In the genomic region with DNA sequence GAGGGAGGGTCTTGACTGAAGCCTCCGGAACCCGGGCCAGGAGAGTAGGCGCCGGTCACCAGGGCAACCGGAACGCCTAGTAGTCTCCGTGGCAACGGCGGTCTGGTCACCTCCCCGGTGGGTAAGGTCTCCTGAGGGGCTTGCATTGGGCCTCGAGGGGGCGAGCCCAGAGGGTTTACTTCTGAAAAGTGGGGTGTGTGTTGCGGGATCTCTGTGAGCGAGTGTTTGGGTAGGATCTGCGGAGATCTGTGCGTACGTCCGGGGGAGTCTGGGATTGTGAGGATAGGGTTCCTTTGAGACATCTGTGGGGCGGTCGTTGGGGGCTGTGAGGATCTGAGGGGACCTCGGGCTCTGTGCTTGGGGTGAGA, we compare ENCODE assay signal across 8 cellular contexts. TPM values are rescaled to one million over a fixed set of nuclear protein-coding genes. Genes with fewer than 3 reads are reported as not detected.
A peak's percentile ranks its signal among the peaks of the same experiment; 100 is the strongest.
DNase-seq lines count a peak whose midpoint lies in the region; ATAC-seq, FAIRE-seq and TF ChIP-seq lines count a peak whose summit lies in the region.

A gene with protein sequence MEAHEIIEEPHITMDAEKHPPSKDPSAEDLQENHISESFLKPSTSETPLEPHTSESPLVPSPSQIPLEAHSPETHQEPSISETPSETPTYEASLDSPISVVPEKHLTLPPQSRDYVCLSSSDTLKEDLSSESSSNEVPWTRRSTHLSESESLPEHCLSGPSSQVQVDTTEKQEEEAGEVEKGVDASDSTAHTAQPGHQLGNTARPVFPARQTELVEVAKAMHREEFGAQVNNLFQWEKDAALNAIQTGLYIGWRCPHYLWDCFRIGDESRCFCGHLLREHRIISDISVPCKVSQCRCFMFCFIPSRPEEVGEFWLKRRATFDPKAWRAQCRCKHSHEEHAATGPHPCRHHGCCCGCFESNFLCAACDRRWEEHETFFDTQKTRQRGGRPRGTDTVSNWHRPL (minus strand): TSS at position 17 of the 368 bp plus-strand sequence. CDS start 2,571 bp downstream, outside the sequence.

- peaks cover 43% of the 10 kb centered on the region for H3K4me1 Mint-ChIP-seq in memory B cell

- H3K27ac ChIP-seq in tibial artery: peak within 1 kb of the TSS; percentile 96 to 99

- no peaks in the 10 kb centered on the region for H3K9me3 ChIP-seq in tibial artery

- FAIRE-seq in bronchial epithelial cell (lab: Jason Lieb, UNC): no peak

- ATAC-seq in activated CD4-positive, CD25-positive, alpha-beta regulatory T cell treated with anti-CD3 and anti-CD28 coated beads, Interleukin-2, amount 50 U/mL, for 24 hours: peak; percentile 6 to 9
- ATAC-seq in memory B cell (ENCODE audit: low read depth): no peak

- no peaks in the 10 kb centered on the region for H3K36me3 Mint-ChIP-seq in memory B cell

- peak within 1 kb of the TSS; percentile 93 for H3K4me3 Mint-ChIP-seq in memory B cell

- no peaks in the 10 kb centered on the region for H3K9me3 Mint-ChIP-seq in memory B cell

- H3K4me3 ChIP-seq in bronchial epithelial cell (ENCODE audit: low read depth, low read length): peak within 1 kb of the TSS; percentile 69
- peak within 1 kb of the TSS; percentile 79 to 97 for H3K4me3 ChIP-seq in tibial artery

- H3K27me3 Mint-ChIP-seq in memory B cell: peaks cover 2% of the 10 kb centered on the region

- TF ChIP-seq CTCF in bronchial epithelial cell (IDR thresholded peaks at IDR 0.05; ENCODE audit: insufficient read depth, low read length, severe bottlenecking) (no peak), tibial artery (IDR thresholded peaks at IDR 0.05) (no peak)

- H3K27ac Mint-ChIP-seq in memory B cell: peak within 1 kb of the TSS; percentile 90

- H3K27me3 ChIP-seq in bronchial epithelial cell (ENCODE audit: control insufficient read depth, insufficient read depth, low read length): no peaks in the 10 kb centered on the region
- H3K27me3 ChIP-seq in tibial artery: no peaks in the 10 kb centered on the region

- intact Hi-C loops in tibial artery (cut with DNase I; ENCODE audit: low total_unique reads): loop anchor here (2.0 to 5.0 kb wide), 2 partner anchors 14 to 36 kb away; a partner anchor contains a TSS

- no peaks in the 10 kb centered on the region for H3K36me3 ChIP-seq in bronchial epithelial cell (ENCODE audit: control insufficient read depth, insufficient read depth, low read length)
- no peaks in the 10 kb centered on the region for H3K36me3 ChIP-seq in tibial artery

- no peak for DNase-seq in activated CD4-positive, CD25-positive, alpha-beta regulatory T cell (lab: John Stamatoyannopoulos, UW)
- peak; percentile 43 for DNase-seq in NCI-H2227 (lab: John Stamatoyannopoulos, UW; ENCODE audit: unreplicated experiment)
- DNase-seq in bronchial epithelial cell (ENCODE audit: low read depth): no peak
- no peak for DNase-seq in memory B cell (ENCODE audit: low spot score in 2 of 2)
- DNase-seq in tibial artery: peak in 1 of 2 donors; percentile 35
- DNase-seq in NCI-H187 treated with DMSO at 0.1 percent for 48 hours (lab: John Stamatoyannopoulos, UW): no peak
- no peak for DNase-seq in effector CD4-positive, alpha-beta T cell

- peaks cover 0 to 58% (median 42%) of the 10 kb centered on the region in 4 donors for H3K4me1 ChIP-seq in tibial artery

RNA-seq across cellular contexts. Expression of the gene that starts here (rescaled TPM):
- total RNA-seq in bronchial epithelial cell: not detected in 2 replicates
